ENCODE assay signal across 27 cellular contexts in genomic region chr19:28330831-28331230, GRCh38.
"Had no signal": no experiment of that assay in that cellular context is flagged by ENCODE, and none has a peak within 500 bp of the region (broad histone marks: within the 10 kb centered on the region; RNA-seq: fewer than 3 reads in every experiment).

No MANE protein-coding gene starts in this region.

- H3K27me3 Mint-ChIP-seq: activated CD4-positive, alpha-beta T cell treated with anti-CD3 and anti-CD28 coated beads, Interleukin-2, amount 10 ng/mL, durations not matched to agents 7 days and 5 days; activated CD8-positive, alpha-beta memory T cell treated with anti-CD3 and anti-CD28 coated beads, Interleukin-2, amount 10 ng/mL, durations not matched to agents 7 days and 5 days; activated CD8-positive, alpha-beta T cell treated with anti-CD3 and anti-CD28 coated beads for 36 hours; activated naive CD4-positive, alpha-beta T cell treated with anti-CD3 and anti-CD28 coated beads, Interleukin-2, amount 10 ng/mL, durations not matched to agents 7 days and 5 days; stimulated activated naive B cell treated with anti-CD40 and anti-IgM and Interleukin-4, amounts not matched to agents 10 μg/mL and 1 μg/mL and 100 μg/mL, for 72 hours had no signal

- H3K36me3 Mint-ChIP-seq: activated CD8-positive, alpha-beta memory T cell treated with anti-CD3 and anti-CD28 coated beads, Interleukin-2, amount 10 ng/mL, durations not matched to agents 7 days and 5 days; activated naive CD4-positive, alpha-beta T cell treated with anti-CD3 and anti-CD28 coated beads, Interleukin-2, amount 10 ng/mL, durations not matched to agents 7 days and 5 days; stimulated activated naive B cell treated with anti-CD40 and anti-IgM and Interleukin-4, amounts not matched to agents 10 μg/mL and 1 μg/mL and 100 μg/mL, for 72 hours had no signal

- DNase-seq: activated CD4-positive, alpha-beta T cell treated with anti-CD3 and anti-CD28 coated beads, Interleukin-2, amount 10 ng/mL, durations not matched to agents 7 days and 5 days; activated CD4-positive, CD25-positive, alpha-beta regulatory T cell treated with anti-CD3 and anti-CD28 coated beads, Interleukin-2, amount 50 U/mL, for 72 hours; activated CD8-positive, alpha-beta memory T cell treated with anti-CD3 and anti-CD28 coated beads, Interleukin-2, amount 10 ng/mL, durations not matched to agents 7 days and 5 days; activated CD8-positive, alpha-beta T cell treated with anti-CD3 and anti-CD28 coated beads for 36 hours; activated effector memory CD4-positive, alpha-beta T cell treated with anti-CD3 and anti-CD28 coated beads, Interleukin-2, amount 50 U/mL, for 16 hours; activated naive CD4-positive, alpha-beta T cell treated with anti-CD3 and anti-CD28 coated beads, Interleukin-2, amount 10 ng/mL, durations not matched to agents 7 days and 5 days; activated T-cell treated with anti-CD3 and anti-CD28 coated beads for 4 hours; amygdala; cortex of kidney; effector CD4-positive, alpha-beta T cell; erythroblast; gastrocnemius medialis; head of caudate nucleus; hypothalamus; islet precursor cell; left colon; mesenchymal stem cell; mucosa of descending colon; nephron progenitor cell; nucleus accumbens; stimulated activated CD4-positive, alpha-beta T cell treated with anti-CD3 and anti-CD28 coated beads, Interleukin-15, amount 100 ng/mL, for 24 hours; stimulated activated CD8-positive, alpha-beta memory T cell treated with anti-CD3 and anti-CD28 coated beads, Interleukin-4, amount 100 ng/mL, for 48 hours; stimulated activated naive B cell treated with anti-CD40 and anti-IgM and Interleukin-4, amounts not matched to agents 10 μg/mL and 1 μg/mL and 100 μg/mL, for 72 hours; testis; trophoblast cell; WERI-Rb-1 had no signal

- H3K9me3 Mint-ChIP-seq: activated CD4-positive, alpha-beta T cell treated with anti-CD3 and anti-CD28 coated beads, Interleukin-2, amount 10 ng/mL, durations not matched to agents 7 days and 5 days had no signal

- H3K4me1 Mint-ChIP-seq: activated CD8-positive, alpha-beta memory T cell treated with anti-CD3 and anti-CD28 coated beads, Interleukin-2, amount 10 ng/mL, durations not matched to agents 7 days and 5 days; activated naive CD4-positive, alpha-beta T cell treated with anti-CD3 and anti-CD28 coated beads, Interleukin-2, amount 10 ng/mL, durations not matched to agents 7 days and 5 days had no signal

- H3K27ac Mint-ChIP-seq: activated CD4-positive, alpha-beta T cell treated with anti-CD3 and anti-CD28 coated beads, Interleukin-2, amount 10 ng/mL, durations not matched to agents 7 days and 5 days; activated CD8-positive, alpha-beta memory T cell treated with anti-CD3 and anti-CD28 coated beads, Interleukin-2, amount 10 ng/mL, durations not matched to agents 7 days and 5 days; activated CD8-positive, alpha-beta T cell treated with anti-CD3 and anti-CD28 coated beads for 36 hours; activated naive CD4-positive, alpha-beta T cell treated with anti-CD3 and anti-CD28 coated beads, Interleukin-2, amount 10 ng/mL, durations not matched to agents 7 days and 5 days; nephron progenitor cell; stimulated activated naive B cell treated with anti-CD40 and anti-IgM and Interleukin-4, amounts not matched to agents 10 μg/mL and 1 μg/mL and 100 μg/mL, for 72 hours; T-helper 2 cell treated with Interferon-gamma antibody and Interleukin-4, amounts not matched to agents 5 μg/mL and 100 μg/mL, for 36 hours had no signal

- H3K4me3 Mint-ChIP-seq: activated CD4-positive, alpha-beta T cell treated with anti-CD3 and anti-CD28 coated beads, Interleukin-2, amount 10 ng/mL, durations not matched to agents 7 days and 5 days; activated CD8-positive, alpha-beta memory T cell treated with anti-CD3 and anti-CD28 coated beads, Interleukin-2, amount 10 ng/mL, durations not matched to agents 7 days and 5 days; activated CD8-positive, alpha-beta T cell treated with anti-CD3 and anti-CD28 coated beads for 36 hours; activated naive CD4-positive, alpha-beta T cell treated with anti-CD3 and anti-CD28 coated beads, Interleukin-2, amount 10 ng/mL, durations not matched to agents 7 days and 5 days; nephron progenitor cell; stimulated activated naive B cell treated with anti-CD40 and anti-IgM and Interleukin-4, amounts not matched to agents 10 μg/mL and 1 μg/mL and 100 μg/mL, for 72 hours; T-helper 2 cell treated with Interferon-gamma antibody and Interleukin-4, amounts not matched to agents 5 μg/mL and 100 μg/mL, for 36 hours had no signal
